In the genomic region with DNA sequence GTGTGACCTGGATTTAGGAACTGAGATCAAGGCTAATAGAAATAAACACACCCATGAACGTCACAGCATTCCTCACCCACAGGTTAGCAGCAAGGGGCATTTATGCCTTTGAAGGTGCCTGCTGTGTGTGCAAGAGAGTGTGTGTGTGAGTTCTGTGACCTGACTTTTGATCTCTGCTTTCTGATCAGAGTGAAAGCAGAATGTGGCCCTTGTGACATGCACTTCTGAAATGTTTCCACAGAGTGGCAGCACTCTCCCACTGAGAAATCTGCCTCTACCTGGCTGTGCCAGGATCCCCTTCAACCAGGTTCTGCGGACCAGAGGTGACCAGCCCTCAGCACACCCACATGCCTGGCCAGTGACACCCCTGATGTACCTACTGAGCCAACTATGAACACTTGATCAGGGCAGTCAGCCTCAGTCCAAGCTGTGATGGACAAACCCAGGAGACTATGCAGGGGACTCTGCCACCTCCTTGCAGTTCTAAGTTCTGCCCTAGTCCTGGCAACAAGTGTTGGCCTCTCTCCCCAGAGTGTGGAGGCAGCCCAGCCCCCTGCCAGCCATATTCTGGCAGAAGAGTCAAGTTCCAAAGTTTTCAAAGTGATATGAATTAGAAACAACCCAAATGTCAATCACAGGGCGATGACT, we compare ENCODE assay signal across 8 cellular contexts. TPM values are rescaled to one million over a fixed set of nuclear protein-coding genes. Genes with fewer than 3 reads are reported as not detected.
A peak's percentile ranks its signal among the peaks of the same experiment; 100 is the strongest.
DNase-seq lines count a peak whose midpoint lies in the region; ATAC-seq, FAIRE-seq and TF ChIP-seq lines count a peak whose summit lies in the region.

No MANE protein-coding gene starts in this region.

- CTCF ChIA-PET in AG04450 (lab: Charles Lee): interaction anchor here (1.0 to 2.0 kb wide), 4 partner anchors 11 to 191 kb away, joined by 4 to 10 read pairs (median 5); no protein-coding TSS in a partner anchor
- CTCF ChIA-PET in K562 (lab: Yijun Ruan, JAX; ENCODE audit: low intra/inter-chr PET ratio): interaction anchor here (1.4 kb wide), 1 partner anchor 189 kb away, joined by 12 read pairs; no protein-coding TSS in a partner anchor

- H4K20me1 ChIP-seq in K562 (replicated peaks; ENCODE audit: control insufficient read depth, insufficient read depth, low read length): 0 out of 2 replicates have a peak, but pooled peaks cover 7% of the 10 kb centered on the region

- H3K79me2 ChIP-seq in K562 (ENCODE audit: control insufficient read depth, insufficient read depth, low read length): no peaks in the 10 kb centered on the region

- H3K36me3 ChIP-seq in K562 (ENCODE audit: control insufficient read depth, insufficient read depth, low read length) (no peaks in the 10 kb centered on the region), upper lobe of right lung (no peaks in the 10 kb centered on the region), suprapubic skin (no peaks in the 10 kb centered on the region)

- TF ChIP-seq RAD21 in K562 (CRISPR knock-in tag; conservative IDR thresholded peaks at IDR 0.05 in 1 of 2, IDR thresholded peaks at IDR 0.05 in 1 of 2): peak; percentile 36 to 74

- H2AFZ ChIP-seq in K562 (ENCODE audit: low read depth, low read length): no peak overlapping the region

- intact Hi-C loops in K562 (cut with micrococcal nuclease) (loop anchor here (1.0 kb wide), 1 partner anchor 189 kb away; no protein-coding TSS in a partner anchor), upper lobe of right lung (cut with DNase I) (loop anchor here (5.0 kb wide), 1 partner anchor 183 kb away; no protein-coding TSS in a partner anchor)

- TF ChIP-seq POLR2A in K562 (conservative IDR thresholded peaks at IDR 0.05): no peak
- TF ChIP-seq POLR2A in suprapubic skin (IDR thresholded peaks at IDR 0.05): no peak

- BruUV-seq in K562 (replicated peaks; lab: Mats Ljungman, UMichigan): no TSS peak

- FAIRE-seq in K562 (lab: Jason Lieb, UNC): peak; percentile 37

- no peaks in the 10 kb centered on the region for H3K9me1 ChIP-seq in K562 (ENCODE audit: control insufficient read depth, insufficient read depth, low read length)

- no peak for TF ChIP-seq EP300 in K562 (IDR thresholded peaks at IDR 0.05; ENCODE audit: low read length)
- TF ChIP-seq EP300 in suprapubic skin (IDR thresholded peaks at IDR 0.05): no peak

- no peak overlapping the region for H3K9ac ChIP-seq in K562 (ENCODE audit: insufficient read depth in 1 of 2, low read depth in 2 of 2, low read length in 2 of 2)

- DNase-seq in AG04450 (ENCODE audit: low read depth, low spot score) (no peak), GM12865 (ENCODE audit: low read depth) (peak; percentile 48), NCI-H748 (lab: John Stamatoyannopoulos, UW; ENCODE audit: unreplicated experiment) (peak; percentile 60), K562 (ENCODE audit: extremely low read depth in 1 of 4, low spot score in 3 of 4) (peak; percentile 28 to 39 (median 33)), kidney tubule cell (ENCODE audit: low spot score) (peak; percentile 50), upper lobe of right lung (no peak), suprapubic skin (ENCODE audit: low spot score in 2 of 2) (no peak)

- POLR2A ChIA-PET in AG04450 (lab: Yijun Ruan, JAX) (no interaction called here), K562 (lab: Yijun Ruan, JAX) (no interaction called here)

- H3K27ac ChIP-seq in AG04450 (ENCODE audit: low read depth, low read length) (no peak overlapping the region), K562 (ENCODE audit: extremely low read depth, low read depth, low read length) (no peak overlapping the region), upper lobe of right lung (no peak overlapping the region), suprapubic skin (no peak overlapping the region)

- TF ChIP-seq CTCF in AG04450 (IDR thresholded peaks at IDR 0.05; ENCODE audit: low read depth, low read length): peak; percentile 36
- TF ChIP-seq CTCF in GM12865 (IDR thresholded peaks at IDR 0.05; ENCODE audit: insufficient read depth, low read depth, low read length, missing control alignments): peak; percentile 56
- peak; percentile 52 to 71 (median 70); a peak in 5 of 6 replicates for TF ChIP-seq CTCF in K562 (IDR thresholded peaks at IDR 0.05 in 2 of 3, conservative IDR thresholded peaks at IDR 0.05 in 1 of 3; ENCODE audit: insufficient read depth in 2 of 3, low read depth in 1 of 3, low read length in 3 of 3)
- peak; percentile 63 for TF ChIP-seq CTCF in upper lobe of right lung (IDR thresholded peaks at IDR 0.05)
- peak in 1 of 2 donors; percentile 50 for TF ChIP-seq CTCF in suprapubic skin (IDR thresholded peaks at IDR 0.05)

- H3K9me3 ChIP-seq in AG04450 (ENCODE audit: control insufficient read depth, insufficient read depth, low read length): no peaks in the 10 kb centered on the region
- no peaks in the 10 kb centered on the region for H3K9me3 ChIP-seq in K562 (replicated peaks; ENCODE audit: control insufficient read depth, insufficient read depth, low read depth, low read length)
- H3K9me3 ChIP-seq in upper lobe of right lung: no peaks in the 10 kb centered on the region
- H3K9me3 ChIP-seq in suprapubic skin: no peaks in the 10 kb centered on the region

- ATAC-seq in HG02938 (IDR thresholded peaks at IDR 0.05; ENCODE audit: unreplicated experiment) (peak; percentile 76), K562 (peak; percentile 81), upper lobe of right lung (peak; percentile 82)

- H3K4me3 ChIP-seq in AG04450 (ENCODE audit: low read depth, low read length) (no peak overlapping the region), GM12865 (ENCODE audit: low read depth, low read length) (no peak overlapping the region), K562 (no peak overlapping the region), upper lobe of right lung (no peak overlapping the region), suprapubic skin (no peak overlapping the region)

- in situ Hi-C loops in K562 (cut with MboI): no loop called here

- H3K4me1 ChIP-seq in K562 (replicated peaks in 1 of 2; ENCODE audit: control insufficient read depth in 2 of 2, insufficient read depth in 2 of 2, low read length in 2 of 2) (no peaks in the 10 kb centered on the region), upper lobe of right lung (no peaks in the 10 kb centered on the region), suprapubic skin (no peaks in the 10 kb centered on the region)

- 0% methylated on average over 3 of the region's 3 CpGs for WGBS in K562 (ENCODE audit: insufficient coverage, low coverage, missing lambda C conversion rate)
- WGBS in suprapubic skin: 58% methylated on average over 2 of the region's 3 CpGs

- no peak overlapping the region for H3K4me2 ChIP-seq in K562 (ENCODE audit: insufficient read depth, low read length)

- peaks cover 5% of the 10 kb centered on the region for H3K27me3 ChIP-seq in AG04450 (ENCODE audit: control insufficient read depth, insufficient read depth, low read length)
- peaks cover 4 to 23% of the 10 kb centered on the region in 2 experiments; a peak in 3 of 5 replicates for H3K27me3 ChIP-seq in K562 (ENCODE audit: control insufficient read depth in 2 of 2, insufficient read depth in 2 of 2, low read length in 2 of 2)
- no peaks in the 10 kb centered on the region for H3K27me3 ChIP-seq in upper lobe of right lung
- no peaks in the 10 kb centered on the region for H3K27me3 ChIP-seq in suprapubic skin

TF ChIP-seq in K562, 482 proteins besides CTCF, POLR2A, EP300 and RAD21 (continues in another document):
- TF ChIP-seq GTF2F1 (IDR thresholded peaks at IDR 0.05; ENCODE audit: low read depth, low read length) (no peak), SMC3 (conservative IDR thresholded peaks at IDR 0.05; ENCODE audit: insufficient read depth, low read depth, low read length) (peak; percentile 63; the same call in 1 of the 2 replicates)

RNA-seq across cellular contexts. Expression of a gene that starts 41.0 kb away (rescaled TPM):
- polyA plus RNA-seq in AG04450 (2011; rRNA removed) (not detected in 2 replicates), K562 (2011; rRNA removed) (not detected in 2 replicates), K562 (2014; fragmentation: Illumina TruSeq; extraction: Trizol) (not detected in 2 replicates), K562 (2014; fragmentation: Nextera tagmentation; extraction: Ambion mirVana) (not detected), K562 (2014; rRNA removed) (not detected in 2 replicates)
- polyA minus RNA-seq in AG04450 (2011; rRNA and poly(A)+ RNA removed): not detected in 2 replicates
- not detected in 2 replicates for total RNA-seq in K562 (2011; cell fraction: chromatin; rRNA removed; ENCODE audit: low replicate concordance)
- not detected in 2 replicates for total RNA-seq in K562 (2011; cell fraction: nucleolus; rRNA removed)
- not detected in 2 replicates for total RNA-seq in K562 (2011; cell fraction: nucleoplasm; rRNA removed)
- total RNA-seq in K562 (2014; rRNA removed) (not detected in 2 replicates), K562 (2014; rRNA removed; fragmentation: Illumina TruSeq; extraction: Trizol) (not detected in 2 replicates), K562 (2015; rRNA removed; fragmentation: Illumina TruSeq; extraction: Trizol) (not detected in 2 replicates), K562 (2021) (not detected in 2 replicates), upper lobe of right lung (9.1 TPM), suprapubic skin (1 to 10 TPM in 2 of 4 donors, under 1 TPM in 2; 0.72 to 1.8 (median 1.3) TPM)
- not detected in 2 replicates for polyA plus RNA-seq in K562 (2011; cell fraction: cytosol; rRNA removed)
- not detected in 2 replicates for polyA plus RNA-seq in K562 (2011; cell fraction: nucleus; rRNA removed)
- polyA plus RNA-seq in K562 (2012): not detected in 2 replicates
- polyA minus RNA-seq in K562 (2011; rRNA and poly(A)+ RNA removed): not detected in 2 replicates
- not detected in 2 replicates for polyA minus RNA-seq in K562 (2011; cell fraction: cytosol; rRNA and poly(A)+ RNA removed)
- polyA minus RNA-seq in K562 (2011; cell fraction: nucleus; rRNA and poly(A)+ RNA removed): not detected in 2 replicates

RNA-seq across cellular contexts. Expression of a gene that starts 47.4 kb away (rescaled TPM):
- polyA plus RNA-seq in AG04450 (2011; rRNA removed): not detected in 2 replicates
- not detected in 2 replicates for polyA minus RNA-seq in AG04450 (2011; rRNA and poly(A)+ RNA removed)
- not detected in 2 replicates for total RNA-seq in K562 (2011; cell fraction: chromatin; rRNA removed; ENCODE audit: low replicate concordance)
- total RNA-seq in K562 (2011; cell fraction: nucleolus; rRNA removed): not detected in 2 replicates
- not detected in 2 replicates for total RNA-seq in K562 (2011; cell fraction: nucleoplasm; rRNA removed)
- not detected in 2 replicates for total RNA-seq in K562 (2014; rRNA removed)
- not detected in 2 replicates for total RNA-seq in K562 (2014; rRNA removed; fragmentation: Illumina TruSeq; extraction: Trizol)
- not detected in 2 replicates for total RNA-seq in K562 (2015; rRNA removed; fragmentation: Illumina TruSeq; extraction: Trizol)
- not detected in 2 replicates for total RNA-seq in K562 (2021)
- not detected in 2 replicates for polyA plus RNA-seq in K562 (2011; rRNA removed)
- polyA plus RNA-seq in K562 (2011; cell fraction: cytosol; rRNA removed): not detected in 2 replicates
- not detected in 2 replicates for polyA plus RNA-seq in K562 (2011; cell fraction: nucleus; rRNA removed)
- not detected in 2 replicates for polyA plus RNA-seq in K562 (2012)
- not detected in 2 replicates for polyA plus RNA-seq in K562 (2014; fragmentation: Illumina TruSeq; extraction: Trizol)
- not detected for polyA plus RNA-seq in K562 (2014; fragmentation: Nextera tagmentation; extraction: Ambion mirVana)
- not detected in 2 replicates for polyA plus RNA-seq in K562 (2014; rRNA removed)
- polyA minus RNA-seq in K562 (2011; rRNA and poly(A)+ RNA removed): not detected in 2 replicates
- polyA minus RNA-seq in K562 (2011; cell fraction: cytosol; rRNA and poly(A)+ RNA removed): not detected in 2 replicates
- not detected in 2 replicates for polyA minus RNA-seq in K562 (2011; cell fraction: nucleus; rRNA and poly(A)+ RNA removed)
- total RNA-seq in upper lobe of right lung: not detected
- total RNA-seq in suprapubic skin: under 1 TPM in 1 of 4 donors, not detected in 3; 0.44 TPM

Comparison
In these comparisons a context has a peak if more than half of its experiments do, and no peak if none do; other contexts are left out.
1. DNase-seq: peak in GM12865 (single experiment), NCI-H748 (single experiment), K562 (4 of 4) and kidney tubule cell (single experiment); none in AG04450 (single experiment), upper lobe of right lung (single experiment) and suprapubic skin (0 of 2).
2. Peak in every context shown above with its lines, with median percentiles within 50 percentile points of each other: ATAC-seq.